Comparison of ENCODE assay signal across 8 cellular contexts in genomic region chr1:93908394-93909145, GRCh38. TPM values are rescaled to one million over a fixed set of nuclear protein-coding genes. Genes with fewer than 3 reads are reported as not detected.
DNase-seq lines count a peak whose midpoint lies in the region; ATAC-seq and TF ChIP-seq lines count a peak whose summit lies in the region.

No MANE protein-coding gene starts in this region.

- ATAC-seq in GM19043 (IDR thresholded peaks at IDR 0.05; ENCODE audit: low read depth, unreplicated experiment) (peak; percentile 23), HG03280 (IDR thresholded peaks at IDR 0.05; ENCODE audit: unreplicated experiment) (peak; percentile 36)

- H3K4me1 ChIP-seq in SK-N-SH (ENCODE audit: control insufficient read depth in 1 of 2, insufficient read depth in 2 of 2, low read depth in 1 of 2, low read length in 1 of 2) (peaks cover 10 to 16% of the 10 kb centered on the region in 2 experiments; a peak in 3 of 4 replicates), adipocyte (ENCODE audit: control insufficient read depth, insufficient read depth, low read length) (peaks cover 47% of the 10 kb centered on the region), iPS-15b (ENCODE audit: control insufficient read depth, insufficient read depth, low read length) (no peaks in the 10 kb centered on the region)

- POLR2A ChIA-PET in BJ (lab: Charles Lee) (interaction anchor here (1.0 kb wide), 1 partner anchor 112 kb away, joined by 3 read pairs; no protein-coding TSS in a partner anchor), SK-N-SH (lab: Yijun Ruan, JAX) (interaction anchor here (1.6 kb wide), 2 partner anchors 29 kb away, joined by 7 read pairs; partner anchors contain the start of gene DNTTIP2)

- H4K20me1 ChIP-seq in SK-N-SH (ENCODE audit: insufficient read depth) = peaks cover 18% of the 10 kb centered on the region; the same call in 1 of the 2 replicates

- peak overlapping the region; percentile 38; the same call in 1 of the 2 replicates for H2AFZ ChIP-seq in SK-N-SH (ENCODE audit: low read depth)

- TF ChIP-seq CTCF in BJ (IDR thresholded peaks at IDR 0.05; ENCODE audit: insufficient read depth, low read depth, low read length) (no peak), SK-N-SH (IDR thresholded peaks at IDR 0.05) (no peak)

- H3K27me3 ChIP-seq in BJ (ENCODE audit: control insufficient read depth, insufficient read depth, low read length) = no peaks in the 10 kb centered on the region
- no peaks in the 10 kb centered on the region for H3K27me3 ChIP-seq in SK-N-SH (ENCODE audit: insufficient read depth)
- H3K27me3 ChIP-seq in adipocyte (replicated peaks; ENCODE audit: control insufficient read depth, insufficient read depth, low read length) = no peaks in the 10 kb centered on the region
- H3K27me3 ChIP-seq in iPS-15b (ENCODE audit: control insufficient read depth, insufficient read depth, low read length) = peaks cover 6% of the 10 kb centered on the region

- TF ChIP-seq EP300 in SK-N-SH (IDR thresholded peaks at IDR 0.05; ENCODE audit: borderline replicate concordance in 1 of 2, low read depth in 1 of 2, low read length in 1 of 2) = no peak

- H3K4me2 ChIP-seq in SK-N-SH = peak overlapping the region; percentile 96

- no peak for DNase-seq in BJ (ENCODE audit: low read depth)
- no peak for DNase-seq in SK-N-SH
- DNase-seq in adipocyte (ENCODE audit: low read depth) = peak; percentile 57
- no peak for DNase-seq in SIG-M5 treated with dmso at 0.1 percent for 504 hours (lab: John Stamatoyannopoulos, UW; ENCODE audit: unreplicated experiment)

- peaks cover 53% of the 10 kb centered on the region for H3K79me2 ChIP-seq in SK-N-SH (ENCODE audit: insufficient read depth)

- 1% methylated on average over 22 of the region's 49 CpGs for WGBS in SK-N-SH (ENCODE audit: low lambda C conversion rate)

- no peak for TF ChIP-seq RAD21 in SK-N-SH (IDR thresholded peaks at IDR 0.05; ENCODE audit: low read length)

- no peaks in the 10 kb centered on the region for H3K9me2 ChIP-seq in SK-N-SH

- H3F3A ChIP-seq in SK-N-SH (replicated peaks; ENCODE audit: insufficient read depth) = peaks cover 20% of the 10 kb centered on the region

- peak overlapping the region; percentile 90 for H3K4me3 ChIP-seq in BJ (ENCODE audit: low read depth, low read length)
- H3K4me3 ChIP-seq in SK-N-SH (ENCODE audit: low read depth in 2 of 2, low read length in 1 of 2) = peak overlapping the region; percentile 92 to 93
- H3K4me3 ChIP-seq in adipocyte (ENCODE audit: low read length) = peak overlapping the region; percentile 94
- H3K4me3 ChIP-seq in iPS-15b (ENCODE audit: low read depth, low read length) = peak overlapping the region; percentile 71
- peak overlapping the region; percentile 51 to 91 (median 60) for H3K4me3 ChIP-seq in skin epidermis

- CTCF ChIA-PET in BJ (lab: Yijun Ruan, JAX) (interaction anchor here (0.6 to 2.8 kb wide), 16 partner anchors 8 to 427 kb away, joined by 3 to 17 read pairs (median 6); no protein-coding TSS in a partner anchor), SK-N-SH (lab: Yijun Ruan, JAX) (interaction anchor here (0.6 to 2.3 kb wide), 24 partner anchors 8 to 680 kb away, joined by 3 to 14 read pairs (median 4); partner anchors contain the start of genes DNTTIP2 and DR1)

- H3K9ac ChIP-seq in SK-N-SH (peak overlapping the region; percentile 81), adipocyte (ENCODE audit: low read length) (peak overlapping the region; percentile 89), iPS-15b (ENCODE audit: low read depth, low read length) (no peak overlapping the region)

- H3K9me3 ChIP-seq in SK-N-SH (no peaks in the 10 kb centered on the region), adipocyte (ENCODE audit: control insufficient read depth, low read length) (no peaks in the 10 kb centered on the region), iPS-15b (ENCODE audit: control insufficient read depth, insufficient read depth, low read length) (no peaks in the 10 kb centered on the region)

- H3K27ac ChIP-seq in SK-N-SH (ENCODE audit: low read depth in 2 of 2, low read length in 1 of 2) (peak overlapping the region; percentile 54 to 83; a peak in 3 of 4 replicates), skin epidermis (peak overlapping the region; percentile 62 to 89 (median 80))

- H3K36me3 ChIP-seq in BJ (ENCODE audit: control insufficient read depth, insufficient read depth, low read length) (no peaks in the 10 kb centered on the region), SK-N-SH (replicated peaks in 1 of 2; ENCODE audit: control insufficient read depth in 1 of 2, insufficient read depth in 2 of 2, low read length in 1 of 2) (peaks cover 0 to 8% of the 10 kb centered on the region in 2 experiments), adipocyte (ENCODE audit: control insufficient read depth, insufficient read depth, low read length, severe bottlenecking) (peaks cover 3% of the 10 kb centered on the region), iPS-15b (ENCODE audit: control insufficient read depth, insufficient read depth, low read length) (no peaks in the 10 kb centered on the region)

TF ChIP-seq in SK-N-SH, 30 proteins besides CTCF, POLR2A, EP300 and RAD21:
- TF ChIP-seq SIN3A (IDR thresholded peaks at IDR 0.05; ENCODE audit: borderline replicate concordance, low read depth, low read length) = peak; percentile 48; the same call in 1 of the 2 replicates
- no peak for TF ChIP-seq YY1 (IDR thresholded peaks at IDR 0.05; ENCODE audit: low read depth)
- TF ChIP-seq, protein P1, sequence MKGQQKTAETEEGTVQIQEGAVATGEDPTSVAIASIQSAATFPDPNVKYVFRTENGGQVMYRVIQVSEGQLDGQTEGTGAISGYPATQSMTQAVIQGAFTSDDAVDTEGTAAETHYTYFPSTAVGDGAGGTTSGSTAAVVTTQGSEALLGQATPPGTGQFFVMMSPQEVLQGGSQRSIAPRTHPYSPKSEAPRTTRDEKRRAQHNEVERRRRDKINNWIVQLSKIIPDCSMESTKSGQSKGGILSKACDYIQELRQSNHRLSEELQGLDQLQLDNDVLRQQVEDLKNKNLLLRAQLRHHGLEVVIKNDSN (IDR thresholded peaks at IDR 0.05; ENCODE audit: borderline replicate concordance, low read depth) = no peak
- TF ChIP-seq EZH2phosphoT487 (IDR thresholded peaks at IDR 0.05; ENCODE audit: borderline replicate concordance, low read depth) = no peak
- TF ChIP-seq SMC3 (IDR thresholded peaks at IDR 0.05; ENCODE audit: low read depth, low read length) = no peak
- TF ChIP-seq ZBTB33 (IDR thresholded peaks at IDR 0.05; ENCODE audit: borderline replicate concordance, low read depth) = no peak
- TF ChIP-seq FOXJ3 (CRISPR knock-in tag; IDR thresholded peaks at IDR 0.05) = no peak
- peak; percentile 15; the same call in 1 of the 2 replicates for TF ChIP-seq NRF1 (IDR thresholded peaks at IDR 0.05; ENCODE audit: low read depth, low read length)
- TF ChIP-seq, protein P2, sequence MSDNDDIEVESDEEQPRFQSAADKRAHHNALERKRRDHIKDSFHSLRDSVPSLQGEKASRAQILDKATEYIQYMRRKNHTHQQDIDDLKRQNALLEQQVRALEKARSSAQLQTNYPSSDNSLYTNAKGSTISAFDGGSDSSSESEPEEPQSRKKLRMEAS (IDR thresholded peaks at IDR 0.05; ENCODE audit: low read depth) = no peak; the same call in 1 of the 2 replicates
- no peak for TF ChIP-seq GABPA (IDR thresholded peaks at IDR 0.05; ENCODE audit: low read depth)
- no peak for TF ChIP-seq ELF1 (IDR thresholded peaks at IDR 0.05)
- no peak; the same call in 1 of the 2 replicates for TF ChIP-seq POLR2AphosphoS5 (IDR thresholded peaks at IDR 0.05; ENCODE audit: low read depth, low read length)
- TF ChIP-seq RFX5 (IDR thresholded peaks at IDR 0.05; ENCODE audit: low read length) = no peak
- no peak; the same call in 1 of the 2 replicates for TF ChIP-seq PBX3 (IDR thresholded peaks at IDR 0.05)

RNA-seq across cellular contexts. Expression of gene GCLM, which starts 0.7 kb away (rescaled TPM):
- polyA plus RNA-seq in BJ (2011; rRNA removed) = 19.1 and 35.1 TPM in 2 replicates
- polyA minus RNA-seq in BJ (2011; rRNA and poly(A)+ RNA removed) = 15.2 and 18.2 TPM in 2 replicates
- 9.4 and 12.3 TPM in 2 replicates for polyA plus RNA-seq in SK-N-SH (2012; rRNA removed)
- 15.8 and 16.1 TPM in 2 replicates for polyA plus RNA-seq in SK-N-SH (2012; cell fraction: cytosol; rRNA removed)
- 4.0 and 9.9 TPM in 2 replicates for polyA plus RNA-seq in SK-N-SH (2012; cell fraction: nucleus; rRNA removed)

RNA-seq across cellular contexts. Expression of gene DNTTIP2, which starts 29.6 kb away (rescaled TPM):
- polyA plus RNA-seq in BJ (2011; rRNA removed) = 10.4 and 16.7 TPM in 2 replicates
- polyA minus RNA-seq in BJ (2011; rRNA and poly(A)+ RNA removed) = 11.3 and 12.2 TPM in 2 replicates
- polyA plus RNA-seq in SK-N-SH (2012; rRNA removed) = 9.6 and 13.1 TPM in 2 replicates
- 16.6 and 25.8 TPM in 2 replicates for polyA plus RNA-seq in SK-N-SH (2012; cell fraction: cytosol; rRNA removed)
- polyA plus RNA-seq in SK-N-SH (2012; cell fraction: nucleus; rRNA removed) = 10.3 and 18.0 TPM in 2 replicates
